ENCODE assay signal across 8 cellular contexts in genomic region chr3:42547401-42547945, GRCh38. TPM values are rescaled to one million over a fixed set of nuclear protein-coding genes. Genes with fewer than 3 reads are reported as not detected.
A peak's percentile ranks its signal among the peaks of the same experiment; 100 is the strongest.
DNase-seq lines count a peak whose midpoint lies in the region; ATAC-seq and TF ChIP-seq lines count a peak whose summit lies in the region.

No MANE protein-coding gene starts in this region.

- H3K36me3 Mint-ChIP-seq in IgD-negative memory B cell = peaks cover 4% of the 10 kb centered on the region

- peak; percentile 29 to 34 for DNase-seq in NCI-H2081 (lab: John Stamatoyannopoulos, UW)
- DNase-seq in NCI-H2081 treated with DMSO at 0.1 percent for 48 hours (lab: John Stamatoyannopoulos, UW) = no peak
- DNase-seq in T-helper 2 cell = peak; percentile 40 to 59 (median 46)
- DNase-seq in amygdala (lab: John Stamatoyannopoulos, UW) = peak in 40 of 56 donors; percentile 9 to 76 (median 36)
- peak; percentile 71 for DNase-seq in hepatic stellate cell (ENCODE audit: low spot score)
- DNase-seq in gastrocnemius medialis = peak in 1 of 2 donors; percentile 45

- no peak overlapping the region for H3K4me3 Mint-ChIP-seq in IgD-negative memory B cell

- H3K27me3 Mint-ChIP-seq in IgD-negative memory B cell = no peaks in the 10 kb centered on the region

- TF ChIP-seq POLR2A in gastrocnemius medialis (IDR thresholded peaks at IDR 0.05) = no peak

- H3K36me3 ChIP-seq in gastrocnemius medialis = no peaks in the 10 kb centered on the region

- ATAC-seq in gastrocnemius medialis = peak; percentile 48 to 82
- no peak for ATAC-seq in GM21360 (IDR thresholded peaks at IDR 0.05; ENCODE audit: unreplicated experiment)

- peak overlapping the region in 2 of 3 donors; percentile 59 to 89 for H3K27ac Mint-ChIP-seq in IgD-negative memory B cell

- intact Hi-C loops in gastrocnemius medialis (cut with DNase I; ENCODE audit: low total_unique reads) = loop anchor here (5.0 to 10.0 kb wide), 2 partner anchors 45 to 653 kb away; partner anchors contain the start of gene VIPR1

- H3K27me3 ChIP-seq in gastrocnemius medialis = no peaks in the 10 kb centered on the region

- H3K4me3 ChIP-seq in gastrocnemius medialis = no peak overlapping the region

- H3K9me3 Mint-ChIP-seq in IgD-negative memory B cell = no peaks in the 10 kb centered on the region

- H3K4me1 ChIP-seq in gastrocnemius medialis = peaks cover 0 to 5% of the 10 kb centered on the region in 2 donors

- in situ Hi-C loops in gastrocnemius medialis (cut with MboI; ENCODE audit: low sequenced_read_pairs in 4 of 4) = loop anchor here in 3 of 4 donors (5.0 to 25.0 kb wide), 3 partner anchors 310 to 323 kb away; no protein-coding TSS in a partner anchor

- H3K9me3 ChIP-seq in gastrocnemius medialis = no peaks in the 10 kb centered on the region

- peak; percentile 63 to 97 (median 84) for TF ChIP-seq CTCF in gastrocnemius medialis (IDR thresholded peaks at IDR 0.05 in 4 of 5, conservative IDR thresholded peaks at IDR 0.05 in 1 of 5)

- H3K27ac ChIP-seq in gastrocnemius medialis = peak overlapping the region in 3 of 4 donors; percentile 20 to 48 (median 47)

- H3K4me1 Mint-ChIP-seq in IgD-negative memory B cell = no peaks in the 10 kb centered on the region

RNA-seq across cellular contexts. Expression of gene SEC22C, which starts 34.3 kb away (rescaled TPM):
- polyA plus RNA-seq in IgD-negative memory B cell = 30.1 TPM
- total RNA-seq in gastrocnemius medialis = 10 to 100 TPM; 35.5 to 54.6 (median 40.6) TPM

RNA-seq across cellular contexts. Expression of gene SS18L2, which starts 43.2 kb away (rescaled TPM):
- 145 TPM for polyA plus RNA-seq in IgD-negative memory B cell
- total RNA-seq in gastrocnemius medialis = 10 to 100 TPM; 12.0 to 30.0 (median 15.5) TPM

RNA-seq across cellular contexts. Expression of gene VIPR1, which starts 45.0 kb away (rescaled TPM):
- 3.1 TPM for polyA plus RNA-seq in IgD-negative memory B cell
- total RNA-seq in gastrocnemius medialis = 1 to 10 TPM; 1.7 to 8.7 (median 3.2) TPM

RNA-seq across cellular contexts. Expression of gene NKTR, which starts 53.0 kb away (rescaled TPM):
- 14.7 TPM for polyA plus RNA-seq in IgD-negative memory B cell
- 10 to 100 TPM; 10.0 to 56.6 (median 13.6) TPM for total RNA-seq in gastrocnemius medialis
